In the genomic region with DNA sequence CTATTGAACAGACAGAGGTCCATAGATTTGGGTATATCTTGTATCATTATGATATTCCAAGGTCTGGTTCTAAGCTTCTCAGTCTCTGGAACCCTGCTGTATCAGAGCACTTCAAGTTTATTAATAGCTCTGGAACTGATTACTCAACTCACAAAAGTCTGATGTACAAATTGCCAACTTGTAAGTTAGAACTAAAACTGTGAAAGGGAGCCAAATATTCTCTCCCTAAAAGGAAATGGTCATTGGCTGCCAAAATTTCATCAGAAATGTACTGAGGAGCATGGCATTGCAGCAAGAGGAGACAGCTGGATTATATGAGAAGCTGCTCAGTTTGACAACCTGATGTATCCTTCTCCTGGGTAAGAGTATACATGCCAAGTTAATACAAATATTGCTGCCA, we compare ENCODE assay signal across 21 cellular contexts.
"Had no signal": no experiment of that assay in that cellular context is flagged by ENCODE, and none has a peak within 500 bp of the region (broad histone marks: within the 10 kb centered on the region; RNA-seq: fewer than 3 reads in every experiment).

No MANE protein-coding gene starts in this region.

- H3K9me3 ChIP-seq: tibial artery had no signal

- H3K36me3 ChIP-seq: neural progenitor cell, tibial artery had no signal

- ATAC-seq: activated CD4-positive, CD25-positive, alpha-beta regulatory T cell treated with anti-CD3 and anti-CD28 coated beads, Interleukin-2, amount 50 U/mL, for 24 hours; activated T-cell treated with anti-CD3 and anti-CD28 coated beads, Interleukin-2, amount 50 U/mL, for 72 hours; naive thymus-derived CD8-positive, alpha-beta T cell; stimulated activated naive CD8-positive, alpha-beta T cell treated with anti-CD3 and anti-CD28 coated beads, Interleukin-15, Interleukin-2, amounts not matched to agents 100 U/mL and 50 U/mL, for 24 hours had no signal

- H3K27me3 ChIP-seq: neural progenitor cell, tibial artery had no signal

- H3K9ac ChIP-seq: neural progenitor cell had no signal

- H3K27ac ChIP-seq: neural progenitor cell, VCaP had no signal

- H3K4me2 ChIP-seq: neural progenitor cell had no signal

- DNase-seq: activated CD4-positive, alpha-beta memory T cell treated with anti-CD3 and anti-CD28 coated beads, Interleukin-2, amount 10 ng/mL, durations not matched to agents 7 days and 5 days; activated CD4-positive, alpha-beta T cell treated with anti-CD3 and anti-CD28 coated beads, Interleukin-2, amount 10 ng/mL, durations not matched to agents 24 days and 14 days; activated effector memory CD4-positive, alpha-beta T cell treated with Interleukin-2 at 50 U/mL for 16 hours; activated naive CD4-positive, alpha-beta T cell treated with anti-CD3 and anti-CD28 coated beads for 36 hours; activated naive CD8-positive, alpha-beta T cell treated with anti-CD3 and anti-CD28 coated beads, Interleukin-2, amount 10 ng/mL, durations not matched to agents 7 days and 5 days; activated T-cell treated with anti-CD3 and anti-CD28 coated beads, Interleukin-2, amount 50 U/mL, for 72 hours; amniotic stem cell; cortex of kidney; endodermal cell; glutamatergic neuron; naive thymus-derived CD8-positive, alpha-beta T cell; retina; stimulated activated CD4-positive, alpha-beta T cell treated with anti-CD3 and anti-CD28 coated beads, Interleukin-12 subunit alpha, Interleukin-12 subunit beta, amount 100 ng/mL, for 4 hours; stimulated activated CD4-positive, alpha-beta T cell treated with anti-CD3 and anti-CD28 coated beads, Interleukin-4, amount 100 ng/mL, for 4 hours; stimulated activated naive CD8-positive, alpha-beta T cell treated with anti-CD3 and anti-CD28 coated beads, Interleukin-15, Interleukin-2, amounts not matched to agents 100 U/mL and 50 U/mL, for 24 hours; T-helper 2 cell; tibial artery had no signal

- H3K4me3 ChIP-seq: lung, neural progenitor cell, tibial artery had no signal

- H3K4me1 ChIP-seq: neural progenitor cell had no signal

- H2AFZ ChIP-seq: neural progenitor cell had no signal
